In genomic region chr6:80338201-80338836, GRCh38 we compare ENCODE assay signal across 8 cellular contexts.
DNase-seq lines count a peak whose midpoint lies in the region; ATAC-seq and TF ChIP-seq lines count a peak whose summit lies in the region.

No MANE protein-coding gene starts in this region.

- no peaks in the 10 kb centered on the region for H3K9me3 Mint-ChIP-seq in CD8-positive, alpha-beta T cell
- no peaks in the 10 kb centered on the region for H3K9me3 Mint-ChIP-seq in activated naive CD8-positive, alpha-beta T cell treated with anti-CD3 and anti-CD28 coated beads for 36 hours

- ATAC-seq in CD8-positive, alpha-beta T cell: peak; percentile 71
- ATAC-seq in GM19452 (IDR thresholded peaks at IDR 0.05; ENCODE audit: unreplicated experiment) (peak; percentile 89), HG03521 (IDR thresholded peaks at IDR 0.05; ENCODE audit: unreplicated experiment) (peak; percentile 95), esophagus mucosa (no peak)

- CTCF ChIA-PET in CD8-positive, alpha-beta T cell (lab: Charles Lee): interaction anchor here (3.2 kb wide), 1 partner anchor 1415 kb away, joined by 13 read pairs; no protein-coding TSS in a partner anchor

- TF ChIP-seq CTCF in CD8-positive, alpha-beta T cell (IDR thresholded peaks at IDR 0.05): peak; percentile 84

- POLR2A ChIA-PET in CD8-positive, alpha-beta T cell (lab: Charles Lee): no interaction called here

- H3K27me3 ChIP-seq in CD8-positive, alpha-beta T cell (ENCODE audit: insufficient read depth, low read length): no peaks in the 10 kb centered on the region

- H3K36me3 Mint-ChIP-seq in CD8-positive, alpha-beta T cell: no peaks in the 10 kb centered on the region
- no peaks in the 10 kb centered on the region for H3K36me3 Mint-ChIP-seq in activated naive CD8-positive, alpha-beta T cell treated with anti-CD3 and anti-CD28 coated beads for 36 hours

- DNase-seq in CD8-positive, alpha-beta T cell: peak; percentile 44 to 76 (median 61)
- peak; percentile 10 for DNase-seq in SKM-1 (lab: John Stamatoyannopoulos, UW; ENCODE audit: unreplicated experiment)
- DNase-seq in activated naive CD8-positive, alpha-beta T cell treated with anti-CD3 and anti-CD28 coated beads for 36 hours: peak; percentile 60
- peak; percentile 68 for DNase-seq in iPS-NIHi11 (ENCODE audit: low spot score)
- peak; percentile 52 to 69 for DNase-seq in stimulated activated CD4-positive, alpha-beta T cell treated with anti-CD3 and anti-CD28 coated beads, Interleukin-1b, Interleukin-23, amount 100 ng/mL, for 4 hours (ENCODE audit: low read depth in 2 of 2)

- no peaks in the 10 kb centered on the region for H3K27me3 Mint-ChIP-seq in CD8-positive, alpha-beta T cell (ENCODE audit: low read depth)
- no peaks in the 10 kb centered on the region for H3K27me3 Mint-ChIP-seq in activated naive CD8-positive, alpha-beta T cell treated with anti-CD3 and anti-CD28 coated beads for 36 hours

- H3K27ac Mint-ChIP-seq in CD8-positive, alpha-beta T cell: no peak overlapping the region
- H3K27ac Mint-ChIP-seq in activated naive CD8-positive, alpha-beta T cell treated with anti-CD3 and anti-CD28 coated beads for 36 hours: no peak overlapping the region

- H3K4me3 Mint-ChIP-seq in CD8-positive, alpha-beta T cell: peak overlapping the region; percentile 16
- no peak overlapping the region for H3K4me3 Mint-ChIP-seq in activated naive CD8-positive, alpha-beta T cell treated with anti-CD3 and anti-CD28 coated beads for 36 hours

- peaks cover 6% of the 10 kb centered on the region for H3K4me1 Mint-ChIP-seq in CD8-positive, alpha-beta T cell (ENCODE audit: low read depth)
- H3K4me1 Mint-ChIP-seq in activated naive CD8-positive, alpha-beta T cell treated with anti-CD3 and anti-CD28 coated beads for 36 hours: no peaks in the 10 kb centered on the region

- no peaks in the 10 kb centered on the region for H3K4me1 ChIP-seq in CD8-positive, alpha-beta T cell (ENCODE audit: insufficient read depth, low read length)

- intact Hi-C loops in CD8-positive, alpha-beta T cell (cut with DNase I, micrococcal nuclease): loop anchor here in 1 of 2 experiments (1.0 kb wide), 1 partner anchor 1416 kb away; no protein-coding TSS in a partner anchor

- no peaks in the 10 kb centered on the region for H3K9me3 ChIP-seq in CD8-positive, alpha-beta T cell (ENCODE audit: low read length)

- H3K4me3 ChIP-seq in CD8-positive, alpha-beta T cell (ENCODE audit: low read depth, low read length): no peak overlapping the region

- H3K27ac ChIP-seq in CD8-positive, alpha-beta T cell (ENCODE audit: low read depth, low read length): no peak overlapping the region

- no peaks in the 10 kb centered on the region for H3K36me3 ChIP-seq in CD8-positive, alpha-beta T cell (ENCODE audit: insufficient read depth, low read length)

Comparison
In these comparisons a context has a peak if more than half of its experiments do, and no peak if none do; other contexts are left out.
1. DNase-seq: peak in every context shown above with its lines; median percentile 68 in iPS-NIHi11; 61 in CD8-positive, alpha-beta T cell; 60 in stimulated activated CD4-positive, alpha-beta T cell treated with anti-CD3 and anti-CD28 coated beads, Interleukin-1b, Interleukin-23, amount 100 ng/mL, for 4 hours; 60 in activated naive CD8-positive, alpha-beta T cell treated with anti-CD3 and anti-CD28 coated beads for 36 hours; 10 in SKM-1.